Comparison of ENCODE assay signal across 1 cellular context in the genomic region with DNA sequence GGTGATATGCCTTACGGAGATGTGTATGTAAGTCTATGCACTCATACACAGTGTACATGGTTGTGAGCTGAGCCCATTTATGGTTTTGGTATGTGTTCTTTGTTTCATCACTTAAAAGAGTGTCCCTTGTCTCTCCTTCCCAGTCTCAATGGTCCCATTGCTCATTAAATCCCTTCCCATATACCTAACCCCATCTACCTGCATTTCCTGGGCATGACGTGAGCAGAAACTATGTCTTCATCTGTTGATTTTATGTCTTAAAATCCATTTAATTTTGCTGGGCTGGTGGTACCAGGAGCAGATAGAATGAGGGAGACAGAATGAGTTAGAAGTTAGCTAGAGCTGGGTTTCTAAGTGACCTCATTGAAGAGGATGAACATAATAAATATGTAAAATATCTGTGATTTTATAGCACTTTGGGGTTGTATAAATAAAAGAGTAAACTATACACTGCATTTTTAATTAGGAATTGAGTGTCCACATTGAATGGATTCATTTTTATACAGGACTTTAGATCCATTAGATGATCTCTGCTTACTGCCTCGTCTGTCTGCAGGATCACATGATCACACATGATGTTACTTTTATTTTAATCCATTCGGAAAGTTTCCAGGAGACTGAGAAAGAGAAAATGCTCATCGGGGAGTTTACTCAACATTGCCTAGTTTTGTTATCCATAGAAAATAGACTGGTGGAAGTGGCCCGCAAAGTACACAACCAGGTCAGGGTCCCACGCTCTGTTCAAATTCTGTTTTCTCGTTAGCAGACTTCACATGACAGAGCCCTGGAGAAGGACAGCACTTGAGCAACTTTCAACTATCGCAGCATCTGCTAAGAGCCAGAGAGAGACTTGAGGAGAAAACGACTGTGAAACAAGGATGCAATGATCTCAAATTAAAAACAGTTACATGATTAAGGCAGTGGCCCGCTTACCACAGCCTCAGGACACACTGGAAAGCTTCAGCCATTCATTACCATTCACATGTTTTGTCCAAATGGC.
TF ChIP-seq lines count a peak whose summit lies in the region.

No MANE protein-coding gene starts in this region.

TF ChIP-seq in H1, 55 proteins besides CTCF, POLR2A, EP300 and RAD21:
- TF ChIP-seq CBX5 (IDR thresholded peaks at IDR 0.05; ENCODE audit: low read depth, low read length) = no peak
- TF ChIP-seq, protein P1, sequence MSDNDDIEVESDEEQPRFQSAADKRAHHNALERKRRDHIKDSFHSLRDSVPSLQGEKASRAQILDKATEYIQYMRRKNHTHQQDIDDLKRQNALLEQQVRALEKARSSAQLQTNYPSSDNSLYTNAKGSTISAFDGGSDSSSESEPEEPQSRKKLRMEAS (IDR thresholded peaks at IDR 0.05) = no peak
- no peak for TF ChIP-seq POLR2AphosphoS5 (IDR thresholded peaks at IDR 0.05; ENCODE audit: low read depth, low read length)
- no peak for TF ChIP-seq JUN (IDR thresholded peaks at IDR 0.05; ENCODE audit: low read depth, low read length)
- no peak for TF ChIP-seq GABPA (IDR thresholded peaks at IDR 0.05; ENCODE audit: borderline replicate concordance, insufficient read depth, low read length)
- no peak for TF ChIP-seq SP4 (IDR thresholded peaks at IDR 0.05; ENCODE audit: low read length)
- no peak for TF ChIP-seq RBBP5 (IDR thresholded peaks at IDR 0.05; ENCODE audit: borderline replicate concordance, low read depth, low read length)
- TF ChIP-seq RFX5 (IDR thresholded peaks at IDR 0.05; ENCODE audit: borderline replicate concordance, low read depth, low read length) = no peak
- no peak for TF ChIP-seq SRF (IDR thresholded peaks at IDR 0.05; ENCODE audit: low read depth, low read length)
